8 cellular contexts compared by ENCODE assay signal in genomic region chr14:24241829-24242443, GRCh38. TPM values are rescaled to one million over a fixed set of nuclear protein-coding genes. Genes with fewer than 3 reads are reported as not detected.
A peak's percentile ranks its signal among the peaks of the same experiment; 100 is the strongest.
DNase-seq lines count a peak whose midpoint lies in the region; ATAC-seq and TF ChIP-seq lines count a peak whose summit lies in the region.

No MANE protein-coding gene starts in this region.

- POLR2A ChIA-PET in AG04449 (lab: Yijun Ruan, JAX) = interaction anchor here (0.7 to 2.6 kb wide), 23 partner anchors 9 to 200 kb away, joined by 3 to 27 read pairs (median 6); partner anchors contain the start of genes CHMP4A, CIDEB, DCAF11 and DHRS1
- POLR2A ChIA-PET in activated B cell treated with CpG ODN at 0.5 μM for 24 hours (lab: Charles Lee) = interaction anchor here (0.6 to 11.1 kb wide), 51 partner anchors 9 to 1147 kb away, joined by 3 to 242 read pairs (median 7); partner anchors contain the start of genes ACIN1, C14orf119, CBLN3 and CHMP4A

- peak overlapping the region; percentile 91 for H3K4me3 ChIP-seq in AG04449 (ENCODE audit: low read depth, low read length)
- H3K4me3 ChIP-seq in choroid plexus epithelial cell (ENCODE audit: low read depth, low read length) = peak overlapping the region; percentile 87

- no peak for DNase-seq in AG04449 (ENCODE audit: low read depth, low spot score)
- peak; percentile 95 for DNase-seq in NCI-H2227 (lab: John Stamatoyannopoulos, UW; ENCODE audit: unreplicated experiment)
- peak; percentile 91 for DNase-seq in activated B cell treated with CpG ODN at 0.5 μM for 24 hours
- DNase-seq in choroid plexus epithelial cell (ENCODE audit: low read depth) = peak; percentile 94
- peak; percentile 95 for DNase-seq in left colon
- DNase-seq in stimulated activated CD4-positive, alpha-beta T cell treated with anti-CD3 and anti-CD28 coated beads, Interleukin-2, amount 100 ng/mL, for 24 hours = peak; percentile 94 to 95

- peak overlapping the region; percentile 99 for H3K4me3 Mint-ChIP-seq in activated B cell treated with CpG ODN at 0.5 μM for 24 hours

- intact Hi-C loops in activated B cell treated with CpG ODN at 0.5 μM for 24 hours (cut with micrococcal nuclease) = loop anchor here (1.0 to 2.0 kb wide), 14 partner anchors 10 to 228 kb away; partner anchors contain the start of genes CHMP4A, DCAF11, GMPR2 and IRF9
- intact Hi-C loops in left colon (cut with DNase I, micrococcal nuclease) = loop anchor here in 1 of 2 donors (5.0 kb wide), 1 partner anchor 55 kb away; the partner anchor contains the start of genes DHRS1 and NOP9

- H3K27ac Mint-ChIP-seq in activated B cell treated with CpG ODN at 0.5 μM for 24 hours = peak overlapping the region; percentile 100

- H3K4me1 Mint-ChIP-seq in activated B cell treated with CpG ODN at 0.5 μM for 24 hours = peaks cover 68% of the 10 kb centered on the region

- TF ChIP-seq CTCF in AG04449 (IDR thresholded peaks at IDR 0.05; ENCODE audit: insufficient read depth, low read length, missing control alignments) = peak; percentile 65
- TF ChIP-seq CTCF in activated B cell treated with CpG ODN at 0.5 μM for 24 hours (IDR thresholded peaks at IDR 0.05) = no peak
- peak; percentile 51 for TF ChIP-seq CTCF in choroid plexus epithelial cell (conservative IDR thresholded peaks at IDR 0.05; ENCODE audit: low read depth, low read length)

- ATAC-seq in GM18519 (IDR thresholded peaks at IDR 0.05; ENCODE audit: low FRiP score, unreplicated experiment) (peak; percentile 59), HG03060 (IDR thresholded peaks at IDR 0.05; ENCODE audit: low read depth, unreplicated experiment) (peak; percentile 49), activated B cell treated with CpG ODN at 0.5 μM for 24 hours (ENCODE audit: low read depth) (peak; percentile 81), left colon (peak; percentile 87)

- H3K9me3 Mint-ChIP-seq in activated B cell treated with CpG ODN at 0.5 μM for 24 hours = no peaks in the 10 kb centered on the region

- H3K27me3 Mint-ChIP-seq in activated B cell treated with CpG ODN at 0.5 μM for 24 hours = no peaks in the 10 kb centered on the region

- H3K36me3 Mint-ChIP-seq in activated B cell treated with CpG ODN at 0.5 μM for 24 hours (ENCODE audit: low read depth) = peaks cover 52% of the 10 kb centered on the region

- CTCF ChIA-PET in AG04449 (lab: Yijun Ruan, JAX) = interaction anchor here (1.0 to 15.9 kb wide), 23 partner anchors 9 to 194 kb away, joined by 4 to 315 read pairs (median 7); partner anchors contain the start of genes CHMP4A, CIDEB, DHRS1 and GMPR2
- CTCF ChIA-PET in activated B cell treated with CpG ODN at 0.5 μM for 24 hours (lab: Charles Lee) = interaction anchor here (0.7 to 3.8 kb wide), 25 partner anchors 17 to 200 kb away, joined by 3 to 139 read pairs (median 6); partner anchors contain the start of genes CHMP4A, CIDEB, DHRS1 and IRF9

RNA-seq across cellular contexts. Expression of gene TINF2, which starts 0.5 kb away (rescaled TPM):
- total RNA-seq in activated B cell treated with CpG ODN at 0.5 μM for 24 hours = 197 and 205 TPM in 2 replicates
- 10 to 100 TPM; 56.6 to 64.0 TPM for total RNA-seq in left colon

RNA-seq across cellular contexts. Expression of gene GMPR2, which starts 9.2 kb away (rescaled TPM):
- total RNA-seq in activated B cell treated with CpG ODN at 0.5 μM for 24 hours = 43.8 and 50.2 TPM in 2 replicates
- 10 to 100 TPM; 62.4 to 64.8 TPM for total RNA-seq in left colon

RNA-seq across cellular contexts. Expression of gene NEDD8, which starts 9.8 kb away (rescaled TPM):
- 129 and 149 TPM in 2 replicates for total RNA-seq in activated B cell treated with CpG ODN at 0.5 μM for 24 hours
- 100 to 1,000 TPM; 110 to 135 TPM for total RNA-seq in left colon

RNA-seq across cellular contexts. Expression of gene TGM1, which starts 21.0 kb away (rescaled TPM):
- total RNA-seq in activated B cell treated with CpG ODN at 0.5 μM for 24 hours (6.4 and 6.5 TPM in 2 replicates), left colon (1 to 10 TPM; 2.3 to 2.9 TPM)

RNA-seq across cellular contexts. Expression of gene MDP1, which starts 26.1 kb away (rescaled TPM):
- total RNA-seq in activated B cell treated with CpG ODN at 0.5 μM for 24 hours (12.7 and 16.3 TPM in 2 replicates), left colon (10 to 100 TPM; 11.8 to 13.8 TPM)
